In genomic region chr2:48727560-48727959, GRCh38 we compare ENCODE assay signal across 19 cellular contexts. TPM values are rescaled to one million over a fixed set of nuclear protein-coding genes. Genes with fewer than 3 reads are reported as not detected.
DNase-seq lines count a peak whose midpoint lies in the region; ATAC-seq and TF ChIP-seq lines count a peak whose summit lies in the region.
"Had no signal": no experiment of that assay in that cellular context is flagged by ENCODE, and none has a peak within 500 bp of the region (broad histone marks: within the 10 kb centered on the region; RNA-seq: fewer than 3 reads in every experiment).

No MANE protein-coding gene starts in this region.

- H3K27me3 Mint-ChIP-seq in endodermal cell (ENCODE audit: insufficient read depth) (no peaks in the 10 kb centered on the region), progenitor cell of endocrine pancreas (no peaks in the 10 kb centered on the region)

- CTCF ChIA-PET in GM10248 (lab: Yijun Ruan, JAX) (interaction anchor here (1.1 to 1.9 kb wide), 6 partner anchors 10 to 127 kb away, joined by 3 to 13 read pairs (median 4); no protein-coding TSS in a partner anchor), Panc1 (lab: Charles Lee) (no interaction called here)

- H3K4me2 ChIP-seq in Karpas-422 (ENCODE audit: low read depth, low read length, poor library complexity, severe bottlenecking): no peak overlapping the region
- H3K4me2 ChIP-seq: BLaER1 treated with 17β-estradiol and CSF1 and Interleukin-3, amounts not matched to agents 10 nM and 100 nM had no signal

- H3K4me3 ChIP-seq in Panc1 (ENCODE audit: low read depth in 2 of 2, low read length in 2 of 2) (no peak overlapping the region), endodermal cell (ENCODE audit: low read length) (no peak overlapping the region), Karpas-422 (ENCODE audit: low read length) (no peak overlapping the region)
- H3K4me3 ChIP-seq: BLaER1 treated with 17β-estradiol and CSF1 and Interleukin-3, amounts not matched to agents 10 nM and 100 nM; K562 had no signal

- POLR2A ChIA-PET in GM10248 (lab: Yijun Ruan, JAX): no interaction called here
- POLR2A ChIA-PET in Panc1 (lab: Charles Lee): no interaction called here

- H3K9me3 Mint-ChIP-seq in endodermal cell (no peaks in the 10 kb centered on the region), progenitor cell of endocrine pancreas (ENCODE audit: low read depth) (no peaks in the 10 kb centered on the region)

- no peak overlapping the region for H3K9ac ChIP-seq in endodermal cell (ENCODE audit: extremely low read depth, low read length, poor library complexity, severe bottlenecking)
- H3K9ac ChIP-seq in Karpas-422 (ENCODE audit: low read length): no peak overlapping the region
- H3K9ac ChIP-seq: BLaER1 treated with 17β-estradiol and CSF1 and Interleukin-3, amounts not matched to agents 10 nM and 100 nM had no signal

- H3K9me3 ChIP-seq in Panc1 (ENCODE audit: control insufficient read depth, insufficient read depth, low read depth, low read length): no peaks in the 10 kb centered on the region
- no peaks in the 10 kb centered on the region for H3K9me3 ChIP-seq in endodermal cell (ENCODE audit: control insufficient read depth, low read length)
- no peaks in the 10 kb centered on the region for H3K9me3 ChIP-seq in Karpas-422 (ENCODE audit: low read length)
- H3K9me3 ChIP-seq: BLaER1 treated with 17β-estradiol and CSF1 and Interleukin-3, amounts not matched to agents 10 nM and 100 nM; neutrophil had no signal

- peak; percentile 10 for TF ChIP-seq CTCF in GM10248 (IDR thresholded peaks at IDR 0.05; ENCODE audit: control extremely low read depth, extremely low read depth, low read depth, missing control alignments)
- peak; percentile 22; the same call in 1 of the 2 replicates for TF ChIP-seq CTCF in Panc1 (IDR thresholded peaks at IDR 0.05)
- TF ChIP-seq CTCF in endodermal cell (conservative IDR thresholded peaks at IDR 0.05): peak; percentile 40
- TF ChIP-seq CTCF in progenitor cell of endocrine pancreas (IDR thresholded peaks at IDR 0.05; ENCODE audit: unreplicated experiment): peak; percentile 35

- BruUV-seq in Panc1 (replicated peaks; lab: Mats Ljungman, UMichigan): no TSS peak

- H3K4me1 Mint-ChIP-seq in endodermal cell (peaks cover 3% of the 10 kb centered on the region), progenitor cell of endocrine pancreas (ENCODE audit: low read depth) (no peaks in the 10 kb centered on the region)

- no peaks in the 10 kb centered on the region for H3K36me3 Mint-ChIP-seq in endodermal cell (ENCODE audit: low read depth)
- no peaks in the 10 kb centered on the region for H3K36me3 Mint-ChIP-seq in progenitor cell of endocrine pancreas (ENCODE audit: insufficient read depth)

- H2AFZ ChIP-seq in Karpas-422 (ENCODE audit: low read length): no peak overlapping the region

- H3K79me2 ChIP-seq in Karpas-422 (ENCODE audit: low read length): no peaks in the 10 kb centered on the region

- H3K27ac ChIP-seq in Panc1 (ENCODE audit: low read length) (no peak overlapping the region), endodermal cell (ENCODE audit: low read depth, low read length) (no peak overlapping the region), Karpas-422 (ENCODE audit: low read length) (no peak overlapping the region)
- H3K27ac ChIP-seq: BLaER1 treated with 17β-estradiol and CSF1 and Interleukin-3, amounts not matched to agents 10 nM and 100 nM; foreskin keratinocyte; neutrophil had no signal

- H3K36me3 ChIP-seq in Panc1 (ENCODE audit: control insufficient read depth, insufficient read depth, low read length) (no peaks in the 10 kb centered on the region), endodermal cell (ENCODE audit: control insufficient read depth, insufficient read depth, low read length) (no peaks in the 10 kb centered on the region), Karpas-422 (ENCODE audit: insufficient read depth, low read length) (no peaks in the 10 kb centered on the region)
- H3K36me3 ChIP-seq: BLaER1 treated with 17β-estradiol and CSF1 and Interleukin-3, amounts not matched to agents 10 nM and 100 nM; neutrophil had no signal

- in situ Hi-C loops in Panc1 (cut with HindIII; ENCODE audit: low pct_unique_long_range_greater_than_20kb, low sequenced_read_pairs): no loop called here

- ATAC-seq in Panc1 (0 out of 2 replicates have a peak, but pooled peaks have one; percentile 53), HG03097 (IDR thresholded peaks at IDR 0.05; ENCODE audit: low FRiP score, unreplicated experiment) (no peak)
- ATAC-seq: activated CD4-positive, CD25-positive, alpha-beta regulatory T cell treated with anti-CD3 and anti-CD28 coated beads, Interleukin-2, amount 50 U/mL, for 24 hours; foreskin keratinocyte; K562 had no signal

- no peak overlapping the region for H3K4me3 Mint-ChIP-seq in endodermal cell
- no peak overlapping the region for H3K4me3 Mint-ChIP-seq in progenitor cell of endocrine pancreas (ENCODE audit: low read depth)

- H3K9me2 ChIP-seq in Karpas-422 (replicated peaks; ENCODE audit: insufficient read depth, low read length): no peaks in the 10 kb centered on the region

- H3K4me1 ChIP-seq in Panc1 (ENCODE audit: control insufficient read depth, insufficient read depth, low read length): no peaks in the 10 kb centered on the region
- no peaks in the 10 kb centered on the region for H3K4me1 ChIP-seq in endodermal cell (ENCODE audit: control insufficient read depth, insufficient read depth, low read length)
- H3K4me1 ChIP-seq in Karpas-422 (ENCODE audit: low read length): no peaks in the 10 kb centered on the region
- H3K4me1 ChIP-seq: BLaER1 treated with 17β-estradiol and CSF1 and Interleukin-3, amounts not matched to agents 10 nM and 100 nM had no signal

- no peak overlapping the region for H3K27ac Mint-ChIP-seq in endodermal cell
- H3K27ac Mint-ChIP-seq in progenitor cell of endocrine pancreas: no peak overlapping the region

- DNase-seq in GM10248 (ENCODE audit: extremely low spot score): no peak
- no peak for DNase-seq in Panc1 (ENCODE audit: low read depth, low spot score)
- DNase-seq in endodermal cell: no peak
- DNase-seq in progenitor cell of endocrine pancreas (ENCODE audit: low spot score, unreplicated experiment): no peak
- DNase-seq in CD1c-positive myeloid dendritic cell (ENCODE audit: extremely low spot score): no peak
- DNase-seq in germinal center (ENCODE audit: low spot score): no peak
- DNase-seq in Karpas-422: no peak
- DNase-seq: DMS79; effector memory CD4-positive, alpha-beta T cell; foreskin keratinocyte; NCI-H1436 treated with DMSO at 0.1 percent for 48 hours; NCI-H446 treated with DMSO at 0.1 percent for 48 hours; small intestine; stimulated activated naive CD4-positive, alpha-beta T cell had no signal

- intact Hi-C loops in Panc1 (cut with micrococcal nuclease; ENCODE audit: unreplicated experiment): loop anchor here (10.0 kb wide), 1 partner anchor 123 kb away; no protein-coding TSS in a partner anchor

- H3K27me3 ChIP-seq in Panc1 (ENCODE audit: control insufficient read depth, insufficient read depth, low read length): 0 out of 2 replicates have a peak, but pooled peaks cover 4% of the 10 kb centered on the region
- no peaks in the 10 kb centered on the region for H3K27me3 ChIP-seq in endodermal cell (ENCODE audit: control insufficient read depth, insufficient read depth, low read length, poor library complexity, severe bottlenecking)
- no peaks in the 10 kb centered on the region for H3K27me3 ChIP-seq in Karpas-422 (ENCODE audit: low read length)
- H3K27me3 ChIP-seq: BLaER1 treated with 17β-estradiol and CSF1 and Interleukin-3, amounts not matched to agents 10 nM and 100 nM; neutrophil had no signal

- H4K20me1 ChIP-seq in Karpas-422 (ENCODE audit: insufficient read depth, low read depth, low read length): no peaks in the 10 kb centered on the region
- H4K20me1 ChIP-seq: BLaER1 treated with 17β-estradiol and CSF1 and Interleukin-3, amounts not matched to agents 10 nM and 100 nM had no signal

- 90 to 100% methylated on average over 1 to 2 of the region's 2 CpGs for WGBS in endodermal cell (ENCODE audit: insufficient coverage in 1 of 2, insufficient read length in 1 of 2), 2 experiments

RNA-seq across cellular contexts. Expression of gene LHCGR, which starts 28.0 kb away (rescaled TPM):
- total RNA-seq in Panc1 (2021; ENCODE audit: unreplicated experiment) (not detected), endodermal cell (not detected), progenitor cell of endocrine pancreas (not detected in 2 replicates)
- not detected for polyA plus RNA-seq in Panc1 (2012; ENCODE audit: insufficient read length)
- 0.11 TPM for polyA plus RNA-seq in endodermal cell (2013, experiment 1 of 2)
- polyA plus RNA-seq in endodermal cell (2013, experiment 2 of 2): 0.17 TPM
- not detected in 2 replicates for total RNA-seq in Karpas-422 (2014; rRNA removed; shearing (Covaris generic); ENCODE audit: low replicate concordance)
- total RNA-seq: foreskin keratinocyte, K562 had no signal
- polyA plus RNA-seq: foreskin keratinocyte, K562, small intestine had no signal
